In the genomic region with DNA sequence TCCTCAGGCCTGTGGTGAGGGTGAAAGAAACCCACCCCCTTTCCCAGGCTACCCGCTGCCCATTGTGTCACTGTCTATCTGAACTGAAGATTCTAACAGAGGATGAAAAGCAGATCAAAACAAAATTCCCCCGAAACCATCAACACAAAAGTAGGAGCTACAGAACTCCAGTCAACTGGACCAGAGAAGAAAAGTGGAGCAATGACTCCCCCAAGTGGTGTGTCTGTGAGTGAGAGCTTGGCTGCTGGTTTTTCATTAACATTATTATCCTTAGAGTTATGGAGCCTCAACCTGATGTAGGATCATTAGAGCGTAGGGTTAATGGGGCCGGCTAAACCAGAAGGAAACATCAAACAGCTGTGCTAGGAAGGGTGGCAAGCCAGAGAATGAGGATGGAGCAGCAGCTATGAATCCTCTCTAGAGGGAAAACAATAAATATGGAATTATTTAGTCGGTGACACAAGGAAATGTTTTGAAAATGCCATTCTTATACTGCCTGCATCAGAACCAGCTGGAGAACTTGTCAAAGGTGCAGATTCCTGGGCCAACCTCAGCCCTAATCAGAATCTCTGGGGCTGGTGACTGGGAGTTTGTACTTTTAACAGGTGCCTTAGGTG, we compare ENCODE assay signal across 8 cellular contexts. TPM values are rescaled to one million over a fixed set of nuclear protein-coding genes. Genes with fewer than 3 reads are reported as not detected.
DNase-seq lines count a peak whose midpoint lies in the region; ATAC-seq and TF ChIP-seq lines count a peak whose summit lies in the region.

No MANE protein-coding gene starts in this region.

- CTCF ChIA-PET in GM10248 (lab: Yijun Ruan, JAX): interaction anchor here (0.7 to 2.4 kb wide), 7 partner anchors 9 to 1191 kb away, joined by 3 to 12 read pairs (median 3); no protein-coding TSS in a partner anchor

- H3K9me3 ChIP-seq in ascending aorta: no peaks in the 10 kb centered on the region
- no peaks in the 10 kb centered on the region for H3K9me3 ChIP-seq in hepatocyte (ENCODE audit: low read depth)

- 40% methylated on average over 5 of the region's 5 CpGs for WGBS in hepatocyte (ENCODE audit: low lambda C conversion rate, missing lambda C conversion rate)

- no peaks in the 10 kb centered on the region for H3K79me2 ChIP-seq in hepatocyte

- H3K27me3 ChIP-seq in ascending aorta: no peaks in the 10 kb centered on the region
- H3K27me3 ChIP-seq in hepatocyte: no peaks in the 10 kb centered on the region

- H2AFZ ChIP-seq in hepatocyte: no peak overlapping the region

- no peak overlapping the region for H3K4me2 ChIP-seq in hepatocyte

- no peak overlapping the region for H3K27ac ChIP-seq in ascending aorta
- H3K27ac ChIP-seq in hepatocyte: no peak overlapping the region
- H3K27ac ChIP-seq in substantia nigra (ENCODE audit: low read depth, low read length, poor library complexity, severe bottlenecking): no peak overlapping the region

- TF ChIP-seq CTCF in GM10248 (IDR thresholded peaks at IDR 0.05; ENCODE audit: control extremely low read depth, extremely low read depth, low read depth, missing control alignments) (peak; percentile 40), ascending aorta (IDR thresholded peaks at IDR 0.05) (peak in 2 of 3 experiments; percentile 39 to 47), hepatocyte (IDR thresholded peaks at IDR 0.05; ENCODE audit: poor library complexity) (peak; percentile 92)

- DNase-seq in GM10248 (ENCODE audit: extremely low spot score) (peak; percentile 49), NCI-H1694 treated with DMSO at 0.1 percent for 48 hours (lab: John Stamatoyannopoulos, UW) (peak; percentile 47), ascending aorta (ENCODE audit: low spot score in 2 of 2) (no peak), hepatocyte (ENCODE audit: low spot score) (peak; percentile 74), substantia nigra (lab: John Stamatoyannopoulos, UW) (peak in 34 of 49 donors; percentile 3 to 65 (median 24))
- no peak for DNase-seq in naive thymus-derived CD8-positive, alpha-beta T cell
- no peak for DNase-seq in activated effector memory CD4-positive, alpha-beta T cell treated with Interleukin-2 at 50 U/mL for 16 hours

- H3K4me3 ChIP-seq in ascending aorta: no peak overlapping the region
- no peak overlapping the region for H3K4me3 ChIP-seq in hepatocyte

- no peaks in the 10 kb centered on the region for H3K9me3 Mint-ChIP-seq in naive thymus-derived CD8-positive, alpha-beta T cell

- H3K4me1 Mint-ChIP-seq in naive thymus-derived CD8-positive, alpha-beta T cell: peaks cover 0 to 3% (median 0%) of the 10 kb centered on the region in 4 donors

- no peak overlapping the region for H3K27ac Mint-ChIP-seq in naive thymus-derived CD8-positive, alpha-beta T cell

- H3K9me2 ChIP-seq in hepatocyte (replicated peaks; ENCODE audit: insufficient read depth): no peaks in the 10 kb centered on the region

- H3K4me1 ChIP-seq in ascending aorta (no peaks in the 10 kb centered on the region), hepatocyte (ENCODE audit: insufficient read depth) (peaks cover 7% of the 10 kb centered on the region)

- POLR2A ChIA-PET in GM10248 (lab: Yijun Ruan, JAX): no interaction called here
- POLR2A ChIA-PET in naive thymus-derived CD8-positive, alpha-beta T cell (lab: Charles Lee): no interaction called here

- no peak overlapping the region for H3K4me3 Mint-ChIP-seq in naive thymus-derived CD8-positive, alpha-beta T cell

- peaks cover 0 to 25% (median 8%) of the 10 kb centered on the region in 5 donors for H3K27me3 Mint-ChIP-seq in naive thymus-derived CD8-positive, alpha-beta T cell

- H3K36me3 ChIP-seq in ascending aorta (no peaks in the 10 kb centered on the region), hepatocyte (replicated peaks; ENCODE audit: insufficient read depth, low read depth) (no peaks in the 10 kb centered on the region)

- no peak for ATAC-seq in GM18907 (IDR thresholded peaks at IDR 0.05; ENCODE audit: unreplicated experiment)
- ATAC-seq in naive thymus-derived CD8-positive, alpha-beta T cell: no peak

- no peaks in the 10 kb centered on the region for H4K20me1 ChIP-seq in hepatocyte (ENCODE audit: insufficient read depth, poor library complexity, severe bottlenecking)

- intact Hi-C loops in ascending aorta (cut with DNase I): no loop called here

- peaks cover 0 to 3% (median 0%) of the 10 kb centered on the region in 3 donors for H3K36me3 Mint-ChIP-seq in naive thymus-derived CD8-positive, alpha-beta T cell

RNA-seq across cellular contexts. Expression of gene AKR1B1, which starts 38.3 kb away (rescaled TPM):
- total RNA-seq in ascending aorta: 78.7 TPM
- 129 and 146 TPM in 2 replicates for total RNA-seq in hepatocyte
- polyA plus RNA-seq in hepatocyte: 342 and 373 TPM in 2 replicates
- 100 to 1,000 TPM; 130 to 134 TPM for total RNA-seq in naive thymus-derived CD8-positive, alpha-beta T cell
- polyA plus RNA-seq in naive thymus-derived CD8-positive, alpha-beta T cell: 100 to 1,000 TPM; 181 to 202 (median 181) TPM

Comparison
In these comparisons a context has a peak if more than half of its experiments do, and no peak if none do; other contexts are left out.
1. DNase-seq: peak in GM10248 (single experiment), NCI-H1694 treated with DMSO at 0.1 percent for 48 hours (single experiment), hepatocyte (single experiment) and substantia nigra (34 of 49); none in ascending aorta (0 of 2), naive thymus-derived CD8-positive, alpha-beta T cell (0 of 10) and activated effector memory CD4-positive, alpha-beta T cell treated with Interleukin-2 at 50 U/mL for 16 hours (single experiment).
2. CTCF ChIP-seq: peak in every context shown above with its lines; median percentile 92 in hepatocyte; 43 in ascending aorta; 40 in GM10248.